Comparison of ENCODE assay signal across 1 cellular context in the genomic region with DNA sequence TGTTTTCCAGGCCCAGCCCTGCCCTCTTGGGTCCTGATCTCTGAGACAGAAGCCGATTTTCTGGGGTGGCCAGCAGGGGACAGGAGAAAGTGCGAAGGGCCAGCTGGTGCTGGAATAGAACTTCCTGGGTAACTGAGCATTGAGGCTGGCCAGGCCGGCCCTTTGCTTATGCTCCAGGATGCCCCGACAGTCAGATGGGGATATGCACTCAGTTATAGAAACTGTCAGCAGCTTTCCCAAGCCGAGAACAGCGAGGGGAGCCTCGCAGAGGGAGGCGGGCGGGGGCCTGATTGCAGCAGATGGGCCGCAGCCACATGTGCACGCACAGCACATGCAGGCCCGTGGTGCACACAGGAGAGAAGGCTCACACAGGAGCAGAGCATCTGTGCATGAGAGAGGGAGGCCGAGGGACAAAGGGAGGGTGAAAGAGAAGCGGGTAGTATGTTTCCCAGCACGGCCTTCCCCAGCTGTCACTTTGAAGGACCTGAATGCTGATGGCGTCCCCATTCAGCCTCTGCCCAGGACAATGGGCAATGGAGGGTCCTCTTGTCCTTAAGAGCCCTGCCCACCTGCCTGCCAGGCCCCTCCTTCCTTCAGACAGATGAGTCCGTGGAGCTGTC.
TF ChIP-seq lines count a peak whose summit lies in the region.

No MANE protein-coding gene starts in this region.

TF ChIP-seq in GM23338, 12 proteins besides CTCF, POLR2A, EP300 and RAD21:
- TF ChIP-seq, protein P1, sequence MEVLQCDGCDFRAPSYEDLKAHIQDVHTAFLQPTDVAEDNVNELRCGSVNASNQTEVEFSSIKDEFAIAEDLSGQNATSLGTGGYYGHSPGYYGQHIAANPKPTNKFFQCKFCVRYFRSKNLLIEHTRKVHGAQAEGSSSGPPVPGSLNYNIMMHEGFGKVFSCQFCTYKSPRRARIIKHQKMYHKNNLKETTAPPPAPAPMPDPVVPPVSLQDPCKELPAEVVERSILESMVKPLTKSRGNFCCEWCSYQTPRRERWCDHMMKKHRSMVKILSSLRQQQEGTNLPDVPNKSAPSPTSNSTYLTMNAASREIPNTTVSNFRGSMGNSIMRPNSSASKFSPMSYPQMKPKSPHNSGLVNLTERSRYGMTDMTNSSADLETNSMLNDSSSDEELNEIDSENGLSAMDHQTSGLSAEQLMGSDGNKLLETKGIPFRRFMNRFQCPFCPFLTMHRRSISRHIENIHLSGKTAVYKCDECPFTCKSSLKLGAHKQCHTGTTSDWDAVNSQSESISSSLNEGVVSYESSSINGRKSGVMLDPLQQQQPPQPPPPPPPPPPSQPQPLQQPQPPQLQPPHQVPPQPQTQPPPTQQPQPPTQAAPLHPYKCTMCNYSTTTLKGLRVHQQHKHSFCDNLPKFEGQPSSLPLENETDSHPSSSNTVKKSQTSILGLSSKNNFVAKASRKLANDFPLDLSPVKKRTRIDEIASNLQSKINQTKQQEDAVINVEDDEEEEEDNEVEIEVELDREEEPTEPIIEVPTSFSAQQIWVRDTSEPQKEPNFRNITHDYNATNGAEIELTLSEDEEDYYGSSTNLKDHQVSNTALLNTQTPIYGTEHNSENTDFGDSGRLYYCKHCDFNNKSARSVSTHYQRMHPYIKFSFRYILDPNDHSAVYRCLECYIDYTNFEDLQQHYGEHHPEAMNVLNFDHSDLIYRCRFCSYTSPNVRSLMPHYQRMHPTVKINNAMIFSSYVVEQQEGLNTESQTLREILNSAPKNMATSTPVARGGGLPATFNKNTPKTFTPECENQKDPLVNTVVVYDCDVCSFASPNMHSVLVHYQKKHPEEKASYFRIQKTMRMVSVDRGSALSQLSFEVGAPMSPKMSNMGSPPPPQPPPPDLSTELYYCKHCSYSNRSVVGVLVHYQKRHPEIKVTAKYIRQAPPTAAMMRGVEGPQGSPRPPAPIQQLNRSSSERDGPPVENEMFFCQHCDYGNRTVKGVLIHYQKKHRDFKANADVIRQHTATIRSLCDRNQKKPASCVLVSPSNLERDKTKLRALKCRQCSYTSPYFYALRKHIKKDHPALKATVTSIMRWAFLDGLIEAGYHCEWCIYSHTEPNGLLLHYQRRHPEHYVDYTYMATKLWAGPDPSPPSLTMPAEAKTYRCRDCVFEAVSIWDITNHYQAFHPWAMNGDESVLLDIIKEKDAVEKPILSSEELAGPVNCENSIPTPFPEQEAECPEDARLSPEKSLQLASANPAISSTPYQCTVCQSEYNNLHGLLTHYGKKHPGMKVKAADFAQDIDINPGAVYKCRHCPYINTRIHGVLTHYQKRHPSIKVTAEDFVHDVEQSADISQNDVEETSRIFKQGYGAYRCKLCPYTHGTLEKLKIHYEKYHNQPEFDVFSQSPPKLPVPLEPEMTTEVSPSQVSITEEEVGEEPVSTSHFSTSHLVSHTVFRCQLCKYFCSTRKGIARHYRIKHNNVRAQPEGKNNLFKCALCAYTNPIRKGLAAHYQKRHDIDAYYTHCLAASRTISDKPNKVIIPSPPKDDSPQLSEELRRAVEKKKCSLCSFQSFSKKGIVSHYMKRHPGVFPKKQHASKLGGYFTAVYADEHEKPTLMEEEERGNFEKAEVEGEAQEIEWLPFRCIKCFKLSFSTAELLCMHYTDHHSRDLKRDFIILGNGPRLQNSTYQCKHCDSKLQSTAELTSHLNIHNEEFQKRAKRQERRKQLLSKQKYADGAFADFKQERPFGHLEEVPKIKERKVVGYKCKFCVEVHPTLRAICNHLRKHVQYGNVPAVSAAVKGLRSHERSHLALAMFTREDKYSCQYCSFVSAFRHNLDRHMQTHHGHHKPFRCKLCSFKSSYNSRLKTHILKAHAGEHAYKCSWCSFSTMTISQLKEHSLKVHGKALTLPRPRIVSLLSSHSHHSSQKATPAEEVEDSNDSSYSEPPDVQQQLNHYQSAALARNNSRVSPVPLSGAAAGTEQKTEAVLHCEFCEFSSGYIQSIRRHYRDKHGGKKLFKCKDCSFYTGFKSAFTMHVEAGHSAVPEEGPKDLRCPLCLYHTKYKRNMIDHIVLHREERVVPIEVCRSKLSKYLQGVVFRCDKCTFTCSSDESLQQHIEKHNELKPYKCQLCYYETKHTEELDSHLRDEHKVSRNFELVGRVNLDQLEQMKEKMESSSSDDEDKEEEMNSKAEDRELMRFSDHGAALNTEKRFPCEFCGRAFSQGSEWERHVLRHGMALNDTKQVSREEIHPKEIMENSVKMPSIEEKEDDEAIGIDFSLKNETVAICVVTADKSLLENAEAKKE (CRISPR knock-in tag; IDR thresholded peaks at IDR 0.05) = no peak
- TF ChIP-seq STAT1 (IDR thresholded peaks at IDR 0.05; ENCODE audit: unreplicated experiment) = no peak
- TF ChIP-seq EZH2 (IDR thresholded peaks at IDR 0.05; ENCODE audit: low read depth, unreplicated experiment) = no peak
- TF ChIP-seq JUNB (IDR thresholded peaks at IDR 0.05; ENCODE audit: unreplicated experiment) = no peak
- TF ChIP-seq, protein P2, sequence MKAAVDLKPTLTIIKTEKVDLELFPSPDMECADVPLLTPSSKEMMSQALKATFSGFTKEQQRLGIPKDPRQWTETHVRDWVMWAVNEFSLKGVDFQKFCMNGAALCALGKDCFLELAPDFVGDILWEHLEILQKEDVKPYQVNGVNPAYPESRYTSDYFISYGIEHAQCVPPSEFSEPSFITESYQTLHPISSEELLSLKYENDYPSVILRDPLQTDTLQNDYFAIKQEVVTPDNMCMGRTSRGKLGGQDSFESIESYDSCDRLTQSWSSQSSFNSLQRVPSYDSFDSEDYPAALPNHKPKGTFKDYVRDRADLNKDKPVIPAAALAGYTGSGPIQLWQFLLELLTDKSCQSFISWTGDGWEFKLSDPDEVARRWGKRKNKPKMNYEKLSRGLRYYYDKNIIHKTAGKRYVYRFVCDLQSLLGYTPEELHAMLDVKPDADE (IDR thresholded peaks at IDR 0.05) = no peak
- TF ChIP-seq NANOG (IDR thresholded peaks at IDR 0.05; ENCODE audit: borderline replicate concordance) = no peak
- TF ChIP-seq POLR2AphosphoS5 (IDR thresholded peaks at IDR 0.05; ENCODE audit: low read depth) = no peak
- no peak for TF ChIP-seq ZNF331 (CRISPR knock-in tag; IDR thresholded peaks at IDR 0.05; ENCODE audit: low read depth)
- TF ChIP-seq ZNF114 (CRISPR knock-in tag; IDR thresholded peaks at IDR 0.05) = no peak
- TF ChIP-seq, protein P3, sequence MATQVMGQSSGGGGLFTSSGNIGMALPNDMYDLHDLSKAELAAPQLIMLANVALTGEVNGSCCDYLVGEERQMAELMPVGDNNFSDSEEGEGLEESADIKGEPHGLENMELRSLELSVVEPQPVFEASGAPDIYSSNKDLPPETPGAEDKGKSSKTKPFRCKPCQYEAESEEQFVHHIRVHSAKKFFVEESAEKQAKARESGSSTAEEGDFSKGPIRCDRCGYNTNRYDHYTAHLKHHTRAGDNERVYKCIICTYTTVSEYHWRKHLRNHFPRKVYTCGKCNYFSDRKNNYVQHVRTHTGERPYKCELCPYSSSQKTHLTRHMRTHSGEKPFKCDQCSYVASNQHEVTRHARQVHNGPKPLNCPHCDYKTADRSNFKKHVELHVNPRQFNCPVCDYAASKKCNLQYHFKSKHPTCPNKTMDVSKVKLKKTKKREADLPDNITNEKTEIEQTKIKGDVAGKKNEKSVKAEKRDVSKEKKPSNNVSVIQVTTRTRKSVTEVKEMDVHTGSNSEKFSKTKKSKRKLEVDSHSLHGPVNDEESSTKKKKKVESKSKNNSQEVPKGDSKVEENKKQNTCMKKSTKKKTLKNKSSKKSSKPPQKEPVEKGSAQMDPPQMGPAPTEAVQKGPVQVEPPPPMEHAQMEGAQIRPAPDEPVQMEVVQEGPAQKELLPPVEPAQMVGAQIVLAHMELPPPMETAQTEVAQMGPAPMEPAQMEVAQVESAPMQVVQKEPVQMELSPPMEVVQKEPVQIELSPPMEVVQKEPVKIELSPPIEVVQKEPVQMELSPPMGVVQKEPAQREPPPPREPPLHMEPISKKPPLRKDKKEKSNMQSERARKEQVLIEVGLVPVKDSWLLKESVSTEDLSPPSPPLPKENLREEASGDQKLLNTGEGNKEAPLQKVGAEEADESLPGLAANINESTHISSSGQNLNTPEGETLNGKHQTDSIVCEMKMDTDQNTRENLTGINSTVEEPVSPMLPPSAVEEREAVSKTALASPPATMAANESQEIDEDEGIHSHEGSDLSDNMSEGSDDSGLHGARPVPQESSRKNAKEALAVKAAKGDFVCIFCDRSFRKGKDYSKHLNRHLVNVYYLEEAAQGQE (IDR thresholded peaks at IDR 0.05; ENCODE audit: unreplicated experiment) = no peak
- no peak for TF ChIP-seq EZH2phosphoT487 (IDR thresholded peaks at IDR 0.05; ENCODE audit: unreplicated experiment)
- TF ChIP-seq CREB1 (CRISPR knock-in tag; IDR thresholded peaks at IDR 0.05; ENCODE audit: low read depth) = no peak
